ENCODE assay signal across 11 cellular contexts in the genomic region with DNA sequence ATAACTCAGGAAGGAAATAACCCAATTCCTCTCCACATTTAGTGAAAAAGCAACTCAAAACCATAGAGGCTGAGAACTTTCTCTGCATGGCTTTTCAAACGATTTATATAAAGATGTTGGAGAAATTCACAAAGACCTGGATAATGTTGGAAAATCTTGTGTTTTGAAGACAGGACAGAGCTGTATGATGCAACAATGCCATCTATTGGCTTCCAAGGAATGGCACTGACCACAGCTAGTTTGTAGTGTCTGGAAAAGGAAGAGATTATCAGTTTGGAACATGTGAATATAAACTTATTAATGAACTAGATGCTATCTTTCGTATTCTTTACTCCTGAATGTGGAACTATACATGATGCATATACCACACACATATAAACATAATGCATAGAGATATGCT.
DNase-seq lines count a peak whose midpoint lies in the region; ATAC-seq and TF ChIP-seq lines count a peak whose summit lies in the region.
"Had no signal": no experiment of that assay in that cellular context is flagged by ENCODE, and none has a peak within 500 bp of the region (broad histone marks: within the 10 kb centered on the region; RNA-seq: fewer than 3 reads in every experiment).

No MANE protein-coding gene starts in this region.

- no peaks in the 10 kb centered on the region for H3K36me3 Mint-ChIP-seq in type B pancreatic cell
- H3K36me3 Mint-ChIP-seq: CD14-positive monocyte, memory B cell had no signal

- H3K4me1 Mint-ChIP-seq in type B pancreatic cell (ENCODE audit: unreplicated experiment) = no peaks in the 10 kb centered on the region
- H3K4me1 Mint-ChIP-seq: CD14-positive monocyte, memory B cell had no signal

- TF ChIP-seq CTCF in heart left ventricle (IDR thresholded peaks at IDR 0.05) (peak in 11 of 12 donors; percentile 15 to 54 (median 42)), type B pancreatic cell (conservative IDR thresholded peaks at IDR 0.05) (peak; percentile 75)

- peak in 1 of 5 donors; percentile 4 for DNase-seq in heart left ventricle
- DNase-seq in left cardiac atrium = no peak
- peak; percentile 0 for DNase-seq in SW480 (ENCODE audit: low spot score)
- no peak for DNase-seq in left ventricle myocardium superior
- DNase-seq in type B pancreatic cell (ENCODE audit: extremely low spot score, unreplicated experiment) = no peak
- no peak for DNase-seq in NCI-H1048 (lab: John Stamatoyannopoulos, UW)

- ATAC-seq in heart left ventricle (peak in 2 of 4 donors; percentile 49 to 52), left cardiac atrium (no peak), left ventricle myocardium superior (peak; percentile 47), GM18505 (IDR thresholded peaks at IDR 0.05; ENCODE audit: unreplicated experiment) (no peak), HG03442 (IDR thresholded peaks at IDR 0.05; ENCODE audit: unreplicated experiment) (no peak)

- no peaks in the 10 kb centered on the region for H3K27me3 ChIP-seq in heart left ventricle
- H3K27me3 ChIP-seq: SJSA1 had no signal

- H3K4me1 ChIP-seq in heart left ventricle = no peaks in the 10 kb centered on the region
- H3K4me1 ChIP-seq: SJSA1 had no signal

- H3K9me3 ChIP-seq in heart left ventricle = no peaks in the 10 kb centered on the region
- H3K9me3 ChIP-seq: SJSA1 had no signal

- no peak overlapping the region for H3K27ac Mint-ChIP-seq in type B pancreatic cell
- H3K27ac Mint-ChIP-seq: CD14-positive monocyte, memory B cell had no signal

- no peak overlapping the region for H3K4me3 ChIP-seq in heart left ventricle
- H3K4me3 ChIP-seq: SJSA1 had no signal

- no peaks in the 10 kb centered on the region for H3K36me3 ChIP-seq in heart left ventricle
- H3K36me3 ChIP-seq: SJSA1 had no signal

- H3K9me3 Mint-ChIP-seq in type B pancreatic cell = no peaks in the 10 kb centered on the region
- H3K9me3 Mint-ChIP-seq: memory B cell had no signal

- H3K4me3 Mint-ChIP-seq in type B pancreatic cell = no peak overlapping the region
- H3K4me3 Mint-ChIP-seq: CD14-positive monocyte, memory B cell had no signal

- no peaks in the 10 kb centered on the region for H3K27me3 Mint-ChIP-seq in type B pancreatic cell
- H3K27me3 Mint-ChIP-seq: memory B cell had no signal

- TF ChIP-seq POLR2A in heart left ventricle (IDR thresholded peaks at IDR 0.05) = no peak
- TF ChIP-seq POLR2A in GM18505 (IDR thresholded peaks at IDR 0.05; ENCODE audit: borderline replicate concordance, extremely low read depth, insufficient read depth, insufficient read length) = no peak

- WGBS in heart left ventricle, 4 donors = 15 to 27% (median 21%) methylated on average over 2 of the region's 2 CpGs

- H3K27ac ChIP-seq in heart left ventricle = no peak overlapping the region
- H3K27ac ChIP-seq: SJSA1 had no signal

- intact Hi-C loops in heart left ventricle (cut with DNase I) = loop anchor here in 5 of 10 donors (2.0 to 10.0 kb wide), 3 partner anchors 504 to 506 kb away; a partner anchor contains a TSS
- intact Hi-C loops in left cardiac atrium (cut with DNase I) = no loop called here
- intact Hi-C loops in left ventricle myocardium superior (cut with micrococcal nuclease) = no loop called here
